ENCODE assay signal across 9 cellular contexts in the genomic region with DNA sequence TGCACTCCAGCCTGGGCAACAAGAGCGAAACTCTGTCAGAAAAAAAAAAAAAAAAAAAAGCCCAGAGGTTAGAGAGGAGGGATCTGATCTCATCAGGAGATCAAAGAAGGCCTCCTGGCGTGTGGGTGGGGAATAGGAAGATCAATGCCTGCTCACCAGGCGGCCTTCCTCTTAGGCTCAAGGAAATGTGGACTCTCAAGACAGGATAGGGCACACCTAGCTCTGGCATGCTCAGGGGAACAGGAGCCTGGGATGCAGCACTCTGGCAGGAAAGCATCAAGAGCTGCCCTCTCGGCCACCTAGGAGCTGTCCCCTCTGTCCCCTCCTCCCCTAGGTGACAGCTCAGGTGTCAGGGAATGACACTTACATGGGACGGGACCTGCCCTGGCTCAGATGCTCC. TPM values are rescaled to one million over a fixed set of nuclear protein-coding genes. Genes with fewer than 3 reads are reported as not detected.
"Had no signal": no experiment of that assay in that cellular context is flagged by ENCODE, and none has a peak within 500 bp of the region (broad histone marks: within the 10 kb centered on the region; RNA-seq: fewer than 3 reads in every experiment).

No MANE protein-coding gene starts in this region.

RNA-seq across cellular contexts. Expression of a gene that starts 22.9 kb away (rescaled TPM):
- total RNA-seq: activated naive CD4-positive, alpha-beta T cell treated with anti-CD3 and anti-CD28 coated beads for 36 hours; activated naive CD4-positive, alpha-beta T cell treated with anti-CD3 and anti-CD28 coated beads, Interleukin-2, amount 50 U/mL, for 72 hours; activated naive CD8-positive, alpha-beta T cell treated with anti-CD3 and anti-CD28 coated beads for 36 hours; activated naive CD8-positive, alpha-beta T cell treated with anti-CD3 and anti-CD28 coated beads, Interleukin-2, amount 10 ng/mL, durations not matched to agents 7 days and 5 days; activated T-cell treated with anti-CD3 and anti-CD28 coated beads, Interleukin-2, amount 50 U/mL, for 4 hours; activated T-cell treated with anti-CD3 and anti-CD28 coated beads, Interleukin-2, amount 50 U/mL, for 72 hours; activated T-helper 1 cell treated with anti-CD3 and anti-CD28 coated beads, Interleukin-12 subunit alpha, Interleukin-12 subunit beta, Interleukin-2, Interleukin-4 antibody, amounts not matched to agents 30 ng/mL and 10 ng/mL and 1 ng/mL, durations not matched to agents 14 hours and 24 hours and 36 hours; activated T-helper 2 cell treated with anti-CD3 and anti-CD28 coated beads, Interferon-gamma antibody, Interleukin-2, Interleukin-4, amounts not matched to agents 10 μg/mL and 5 μg/mL and 100 μg/mL, durations not matched to agents 14 hours and 24 hours and 36 hours; bronchial epithelial cell had no signal
